Comparison of ENCODE assay signal across 8 cellular contexts in genomic region chr19:49085020-49085867, GRCh38. TPM values are rescaled to one million over a fixed set of nuclear protein-coding genes. Genes with fewer than 3 reads are reported as not detected.
DNase-seq lines count a peak whose midpoint lies in the region; ATAC-seq lines count a peak whose summit lies in the region.

Gene SNRNP70, plus strand, starts transcription at chr19:49085451. Its CDS starts 964 bp downstream, at chr19:49086415.

- peak within 1 kb of the TSS; percentile 72 to 95 for H3K4me3 ChIP-seq in CD4-positive, alpha-beta memory T cell (ENCODE audit: low read length in 2 of 2)

- peaks cover 22 to 46% (median 32%) of the 10 kb centered on the region in 4 donors for H3K4me1 Mint-ChIP-seq in CD4-positive, alpha-beta memory T cell

- peak; percentile 99 to 100 (median 100) for DNase-seq in CD4-positive, alpha-beta memory T cell
- peak; percentile 92 for DNase-seq in HS-5 (ENCODE audit: low read depth)
- DNase-seq in NK-92 treated with Interleukin-12 subunit alpha and Interleukin-12 subunit beta, amount 100 ng/mL, for 24 hours (lab: John Stamatoyannopoulos, UW): peak; percentile 99
- peak; percentile 99 for DNase-seq in activated CD8-positive, alpha-beta memory T cell treated with anti-CD3 and anti-CD28 coated beads for 24 hours
- DNase-seq in effector CD8-positive, alpha-beta T cell (lab: John Stamatoyannopoulos, UW): peak; percentile 98
- peak; percentile 100 for DNase-seq in lung microvascular endothelial cell (ENCODE audit: low read depth in 2 of 2)
- DNase-seq in stimulated activated CD4-positive, alpha-beta T cell treated with anti-CD3 and anti-CD28 coated beads, TNF-alpha, amount 100 ng/mL, for 48 hours (ENCODE audit: low read depth in 3 of 3): peak; percentile 97 to 99 (median 98)

- peak within 1 kb of the TSS; percentile 82 to 96 (median 94) for H3K4me3 Mint-ChIP-seq in CD4-positive, alpha-beta memory T cell

- peak within 1 kb of the TSS; percentile 88 to 98 (median 93) for H3K27ac Mint-ChIP-seq in CD4-positive, alpha-beta memory T cell

- CTCF ChIA-PET in CD4-positive, alpha-beta memory T cell (lab: Charles Lee; ENCODE audit: partially characterized antibody): interaction anchor here (3.9 kb wide), 1 partner anchor 13 kb away, joined by 28 read pairs; no protein-coding TSS in a partner anchor

- no peaks in the 10 kb centered on the region for H3K27me3 ChIP-seq in CD4-positive, alpha-beta memory T cell (ENCODE audit: insufficient read depth, low read length)

- peaks cover 0 to 2% (median 0%) of the 10 kb centered on the region in 8 donors for H3K9me3 Mint-ChIP-seq in CD4-positive, alpha-beta memory T cell

- intact Hi-C loops in CD4-positive, alpha-beta memory T cell (cut with micrococcal nuclease): loop anchor here (1.0 to 5.0 kb wide), 4 partner anchors 29 to 466 kb away; partner anchors contain the start of genes GYS1, LIN7B, RPL18 and RUVBL2

- peak; percentile 80 for ATAC-seq in GM19463 (IDR thresholded peaks at IDR 0.05; ENCODE audit: unreplicated experiment)

- H3K27me3 Mint-ChIP-seq in CD4-positive, alpha-beta memory T cell: peaks cover 0 to 3% of the 10 kb centered on the region in 2 donors

- H3K27ac ChIP-seq in CD4-positive, alpha-beta memory T cell (ENCODE audit: low read depth, low read length): peak within 1 kb of the TSS; percentile 81

- H3K4me1 ChIP-seq in CD4-positive, alpha-beta memory T cell (ENCODE audit: insufficient read depth, low read length): peaks cover 32% of the 10 kb centered on the region

- H3K36me3 ChIP-seq in CD4-positive, alpha-beta memory T cell (ENCODE audit: insufficient read depth, low read length): peaks cover 5% of the 10 kb centered on the region

- H3K36me3 Mint-ChIP-seq in CD4-positive, alpha-beta memory T cell: peaks cover 15 to 33% of the 10 kb centered on the region in 2 donors

- POLR2A ChIA-PET in CD4-positive, alpha-beta memory T cell (lab: Charles Lee; ENCODE audit: partially characterized antibody): no interaction called here

- H3K9me3 ChIP-seq in CD4-positive, alpha-beta memory T cell (ENCODE audit: control insufficient read depth in 1 of 2, low read length in 2 of 2): no peaks in the 10 kb centered on the region

RNA-seq across cellular contexts. Expression of gene SNRNP70, which starts in this region (rescaled TPM):
- 100 to 1,000 TPM; 675 to 689 TPM for total RNA-seq in CD4-positive, alpha-beta memory T cell
- polyA plus RNA-seq in CD4-positive, alpha-beta memory T cell: 10 to 100 TPM; 31.5 to 55.2 TPM
- total RNA-seq in lung microvascular endothelial cell: 132 and 137 TPM in 2 replicates

Comparison
In these comparisons a context has a peak if more than half of its experiments do, and no peak if none do; other contexts are left out.
1. Peak in every context shown above with its lines: DNase-seq, ATAC-seq, H3K4me3 ChIP-seq and H3K27ac ChIP-seq.